ENCODE assay signal across 1 cellular context in the genomic region with DNA sequence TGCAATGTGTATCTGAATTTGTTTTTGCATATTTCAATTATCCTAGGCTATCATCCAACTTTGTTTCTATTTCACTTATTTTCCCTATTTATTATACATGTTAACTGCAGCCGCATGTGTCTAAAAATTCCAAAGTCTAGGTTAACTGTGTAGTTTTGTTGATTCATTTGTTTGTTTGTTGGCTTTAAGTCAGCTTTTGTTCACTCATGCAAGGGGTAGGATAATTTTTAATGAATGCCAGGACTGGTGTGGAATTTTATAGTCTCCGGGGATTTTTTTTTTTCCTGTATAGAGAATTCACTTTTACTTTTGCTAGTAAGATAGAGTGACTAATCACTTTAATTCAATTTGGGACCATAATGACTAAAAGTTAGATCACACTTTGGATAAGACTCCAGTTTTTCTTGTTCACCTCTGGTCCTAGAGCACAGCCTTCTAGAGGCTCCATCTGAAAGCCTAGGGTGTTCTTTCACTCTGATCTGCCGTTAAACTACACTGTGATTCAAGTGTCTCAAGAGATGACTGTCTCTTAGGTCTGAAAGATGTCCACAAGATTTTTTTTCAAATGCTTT.
TF ChIP-seq lines count a peak whose summit lies in the region.

No MANE protein-coding gene starts in this region.

TF ChIP-seq in HCT116, 20 proteins besides CTCF, POLR2A, EP300 and RAD21:
- TF ChIP-seq CEBPB (IDR thresholded peaks at IDR 0.05; ENCODE audit: low read depth) (no peak), EGR1 (IDR thresholded peaks at IDR 0.05; ENCODE audit: low read depth) (no peak), SRF (IDR thresholded peaks at IDR 0.05; ENCODE audit: low read depth) (no peak), SIN3A (IDR thresholded peaks at IDR 0.05; ENCODE audit: low read depth) (no peak), ZFX (IDR thresholded peaks at IDR 0.05) (no peak), ELF1 (IDR thresholded peaks at IDR 0.05; ENCODE audit: borderline replicate concordance, low read depth) (no peak), TCF7L2 (IDR thresholded peaks at IDR 0.05; ENCODE audit: borderline replicate concordance, extremely low read depth, insufficient read depth, insufficient read length) (no peak)
- TF ChIP-seq, protein P1, sequence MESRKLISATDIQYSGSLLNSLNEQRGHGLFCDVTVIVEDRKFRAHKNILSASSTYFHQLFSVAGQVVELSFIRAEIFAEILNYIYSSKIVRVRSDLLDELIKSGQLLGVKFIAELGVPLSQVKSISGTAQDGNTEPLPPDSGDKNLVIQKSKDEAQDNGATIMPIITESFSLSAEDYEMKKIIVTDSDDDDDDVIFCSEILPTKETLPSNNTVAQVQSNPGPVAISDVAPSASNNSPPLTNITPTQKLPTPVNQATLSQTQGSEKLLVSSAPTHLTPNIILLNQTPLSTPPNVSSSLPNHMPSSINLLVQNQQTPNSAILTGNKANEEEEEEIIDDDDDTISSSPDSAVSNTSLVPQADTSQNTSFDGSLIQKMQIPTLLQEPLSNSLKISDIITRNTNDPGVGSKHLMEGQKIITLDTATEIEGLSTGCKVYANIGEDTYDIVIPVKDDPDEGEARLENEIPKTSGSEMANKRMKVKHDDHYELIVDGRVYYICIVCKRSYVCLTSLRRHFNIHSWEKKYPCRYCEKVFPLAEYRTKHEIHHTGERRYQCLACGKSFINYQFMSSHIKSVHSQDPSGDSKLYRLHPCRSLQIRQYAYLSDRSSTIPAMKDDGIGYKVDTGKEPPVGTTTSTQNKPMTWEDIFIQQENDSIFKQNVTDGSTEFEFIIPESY (IDR thresholded peaks at IDR 0.05; ENCODE audit: extremely low read depth, insufficient replicate concordance, low read length), result no peak
- TF ChIP-seq, protein P2, sequence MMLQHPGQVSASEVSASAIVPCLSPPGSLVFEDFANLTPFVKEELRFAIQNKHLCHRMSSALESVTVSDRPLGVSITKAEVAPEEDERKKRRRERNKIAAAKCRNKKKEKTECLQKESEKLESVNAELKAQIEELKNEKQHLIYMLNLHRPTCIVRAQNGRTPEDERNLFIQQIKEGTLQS (IDR thresholded peaks at IDR 0.05), result no peak
